Comparison of ENCODE assay signal across 1 cellular context in the genomic region with DNA sequence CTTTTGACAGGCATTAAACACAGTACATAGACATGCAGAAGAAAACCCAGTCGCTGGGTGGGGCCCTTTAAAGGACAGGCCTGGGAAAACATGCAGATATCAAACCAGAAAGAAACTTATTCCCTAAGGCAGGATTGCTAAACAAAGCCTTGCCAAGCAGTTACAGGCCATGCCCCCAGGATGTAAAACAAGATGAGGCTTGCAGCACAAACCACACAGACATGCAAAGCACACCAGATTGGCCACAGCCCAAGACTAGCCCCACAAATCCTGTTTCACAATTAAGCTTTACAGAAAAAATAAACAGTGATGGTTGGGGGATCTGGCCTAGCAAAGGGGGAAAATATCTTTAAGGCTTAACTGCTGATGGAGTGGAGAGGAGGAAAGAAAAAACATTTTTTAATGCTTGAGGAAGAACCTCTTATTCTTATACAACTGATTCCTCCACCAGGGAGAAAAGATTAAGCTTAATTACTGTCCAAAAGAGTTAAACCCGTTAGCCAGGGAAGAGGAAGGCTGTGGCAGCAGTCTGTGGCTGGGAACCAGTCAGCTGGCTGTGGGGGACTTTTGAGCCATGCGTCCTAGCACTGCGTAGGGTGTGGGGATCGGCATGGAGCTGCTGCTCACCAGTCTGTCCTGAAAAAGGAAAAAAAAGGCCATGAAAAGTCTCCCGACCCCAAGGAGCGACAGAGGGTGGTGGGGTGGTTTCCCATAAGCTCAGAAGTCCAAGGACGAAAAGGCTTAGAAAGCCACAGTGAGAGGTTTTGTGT.
TF ChIP-seq lines count a peak whose summit lies in the region.

No MANE protein-coding gene starts in this region.

TF ChIP-seq in HEK293, 187 proteins besides CTCF, POLR2A, EP300 and RAD21 (continued from another document):
- TF ChIP-seq ZXDB (tag by site-specific recombination; IDR thresholded peaks at IDR 0.05) (peak; percentile 38; the same call in 1 of the 2 replicates), ZNF292 (tag by site-specific recombination; IDR thresholded peaks at IDR 0.05; ENCODE audit: borderline replicate concordance, low read depth) (no peak), ZBTB8A (tag by site-specific recombination; IDR thresholded peaks at IDR 0.05) (peak; percentile 63), ZNF391 (tag by site-specific recombination; IDR thresholded peaks at IDR 0.05; ENCODE audit: borderline replicate concordance, low read depth) (no peak), FEZF1 (tag by site-specific recombination; IDR thresholded peaks at IDR 0.05) (peak; percentile 74), ZNF302 (tag by site-specific recombination; IDR thresholded peaks at IDR 0.05; ENCODE audit: low read depth) (no peak), ZFHX2 (tag by site-specific recombination; conservative IDR thresholded peaks at IDR 0.05) (no peak), ZNF23 (tag by site-specific recombination; IDR thresholded peaks at IDR 0.05; ENCODE audit: borderline replicate concordance) (no peak), ZFP37 (tag by site-specific recombination; IDR thresholded peaks at IDR 0.05) (no peak), REPIN1 (tag by site-specific recombination; IDR thresholded peaks at IDR 0.05; ENCODE audit: low read depth) (no peak), ZSCAN16 (tag by site-specific recombination; IDR thresholded peaks at IDR 0.05) (peak; percentile 94), OVOL3 (tag by site-specific recombination; IDR thresholded peaks at IDR 0.05) (peak; percentile 46; the same call in 1 of the 2 replicates)
- TF ChIP-seq, protein P1, sequence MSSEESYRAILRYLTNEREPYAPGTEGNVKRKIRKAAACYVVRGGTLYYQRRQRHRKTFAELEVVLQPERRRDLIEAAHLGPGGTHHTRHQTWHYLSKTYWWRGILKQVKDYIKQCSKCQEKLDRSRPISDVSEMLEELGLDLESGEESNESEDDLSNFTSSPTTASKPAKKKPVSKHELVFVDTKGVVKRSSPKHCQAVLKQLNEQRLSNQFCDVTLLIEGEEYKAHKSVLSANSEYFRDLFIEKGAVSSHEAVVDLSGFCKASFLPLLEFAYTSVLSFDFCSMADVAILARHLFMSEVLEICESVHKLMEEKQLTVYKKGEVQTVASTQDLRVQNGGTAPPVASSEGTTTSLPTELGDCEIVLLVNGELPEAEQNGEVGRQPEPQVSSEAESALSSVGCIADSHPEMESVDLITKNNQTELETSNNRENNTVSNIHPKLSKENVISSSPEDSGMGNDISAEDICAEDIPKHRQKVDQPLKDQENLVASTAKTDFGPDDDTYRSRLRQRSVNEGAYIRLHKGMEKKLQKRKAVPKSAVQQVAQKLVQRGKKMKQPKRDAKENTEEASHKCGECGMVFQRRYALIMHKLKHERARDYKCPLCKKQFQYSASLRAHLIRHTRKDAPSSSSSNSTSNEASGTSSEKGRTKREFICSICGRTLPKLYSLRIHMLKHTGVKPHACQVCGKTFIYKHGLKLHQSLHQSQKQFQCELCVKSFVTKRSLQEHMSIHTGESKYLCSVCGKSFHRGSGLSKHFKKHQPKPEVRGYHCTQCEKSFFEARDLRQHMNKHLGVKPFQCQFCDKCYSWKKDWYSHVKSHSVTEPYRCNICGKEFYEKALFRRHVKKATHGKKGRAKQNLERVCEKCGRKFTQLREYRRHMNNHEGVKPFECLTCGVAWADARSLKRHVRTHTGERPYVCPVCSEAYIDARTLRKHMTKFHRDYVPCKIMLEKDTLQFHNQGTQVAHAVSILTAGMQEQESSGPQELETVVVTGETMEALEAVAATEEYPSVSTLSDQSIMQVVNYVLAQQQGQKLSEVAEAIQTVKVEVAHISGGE (tag by site-specific recombination; conservative IDR thresholded peaks at IDR 0.05; ENCODE audit: low read depth), result no peak
- TF ChIP-seq, protein P2, sequence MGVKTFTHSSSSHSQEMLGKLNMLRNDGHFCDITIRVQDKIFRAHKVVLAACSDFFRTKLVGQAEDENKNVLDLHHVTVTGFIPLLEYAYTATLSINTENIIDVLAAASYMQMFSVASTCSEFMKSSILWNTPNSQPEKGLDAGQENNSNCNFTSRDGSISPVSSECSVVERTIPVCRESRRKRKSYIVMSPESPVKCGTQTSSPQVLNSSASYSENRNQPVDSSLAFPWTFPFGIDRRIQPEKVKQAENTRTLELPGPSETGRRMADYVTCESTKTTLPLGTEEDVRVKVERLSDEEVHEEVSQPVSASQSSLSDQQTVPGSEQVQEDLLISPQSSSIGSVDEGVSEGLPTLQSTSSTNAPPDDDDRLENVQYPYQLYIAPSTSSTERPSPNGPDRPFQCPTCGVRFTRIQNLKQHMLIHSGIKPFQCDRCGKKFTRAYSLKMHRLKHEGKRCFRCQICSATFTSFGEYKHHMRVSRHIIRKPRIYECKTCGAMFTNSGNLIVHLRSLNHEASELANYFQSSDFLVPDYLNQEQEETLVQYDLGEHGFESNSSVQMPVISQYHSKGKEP (tag by site-specific recombination; IDR thresholded peaks at IDR 0.05), result peak; percentile 75
